ENCODE assay signal across 8 cellular contexts in the genomic region with DNA sequence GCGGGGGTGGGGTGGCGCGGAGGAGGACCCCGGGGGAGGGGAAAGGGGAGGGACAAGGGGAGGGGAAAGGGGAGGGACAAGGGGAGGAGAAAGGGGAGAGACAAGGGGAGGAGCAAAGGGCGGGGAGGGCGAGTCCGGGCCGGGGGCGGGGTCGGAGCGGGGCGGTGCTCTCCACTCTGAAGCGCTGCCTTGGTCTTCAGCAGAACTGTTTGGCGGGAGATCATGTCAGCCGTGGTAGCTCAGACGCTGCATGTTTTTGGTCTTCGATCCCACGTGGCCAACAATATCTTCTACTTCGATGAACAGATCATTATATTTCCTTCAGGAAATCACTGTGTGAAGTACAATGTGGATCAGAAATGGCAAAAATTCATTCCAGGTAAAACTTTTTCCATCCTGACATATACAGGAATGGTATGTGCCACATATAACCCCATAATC. TPM values are rescaled to one million over a fixed set of nuclear protein-coding genes. Genes with fewer than 3 reads are reported as not detected.
DNase-seq lines count a peak whose midpoint lies in the region; ATAC-seq, FAIRE-seq and TF ChIP-seq lines count a peak whose summit lies in the region.

No MANE protein-coding gene starts in this region.

- H3K27ac ChIP-seq in breast epithelium: peak overlapping the region; percentile 72 to 73
- H3K27ac ChIP-seq in small intestine (ENCODE audit: low read depth in 1 of 2, low read length in 1 of 2): no peak overlapping the region

- intact Hi-C loops in breast epithelium (cut with DNase I; ENCODE audit: low total_unique reads): no loop called here

- H3K4me3 ChIP-seq in GM12865 (ENCODE audit: low read depth, low read length) (peak overlapping the region; percentile 75), breast epithelium (peak overlapping the region; percentile 93 to 96 (median 95)), small intestine (ENCODE audit: low read depth in 1 of 2, low read length in 2 of 2) (peak overlapping the region; percentile 61 to 87)

- DNase-seq in GM12865 (ENCODE audit: low read depth): peak; percentile 92
- peak; percentile 39 for DNase-seq in NCI-H187 treated with DMSO at 0.1 percent for 48 hours (lab: John Stamatoyannopoulos, UW)
- DNase-seq in T-helper 9 cell: peak; percentile 81
- DNase-seq in breast epithelium (ENCODE audit: low spot score in 2 of 2): peak; percentile 70 to 75
- DNase-seq in iPS-NIHi7 (ENCODE audit: extremely low spot score): peak; percentile 95
- peak; percentile 86 for DNase-seq in small intestine

- TF ChIP-seq CTCF in GM12865 (IDR thresholded peaks at IDR 0.05; ENCODE audit: insufficient read depth, low read depth, low read length, missing control alignments) (no peak), breast epithelium (IDR thresholded peaks at IDR 0.05) (no peak)

- peak; percentile 45 for ATAC-seq in HG02884 (IDR thresholded peaks at IDR 0.05; ENCODE audit: unreplicated experiment)
- no peak for ATAC-seq in GM18870 (IDR thresholded peaks at IDR 0.05; ENCODE audit: unreplicated experiment)

- H3K9me3 ChIP-seq in breast epithelium (no peaks in the 10 kb centered on the region), small intestine (ENCODE audit: control insufficient read depth, low read depth) (no peaks in the 10 kb centered on the region)

- no peak for FAIRE-seq in small intestine (lab: Jason Lieb, UNC)

- H3K4me1 ChIP-seq in breast epithelium: peaks cover 0 to 6% of the 10 kb centered on the region in 2 donors
- peaks cover 0 to 7% of the 10 kb centered on the region in 2 donors for H3K4me1 ChIP-seq in small intestine (ENCODE audit: control insufficient read depth in 2 of 2, insufficient read depth in 1 of 2, low read depth in 1 of 2, low read length in 1 of 2)

- H3K27me3 ChIP-seq in breast epithelium: peaks cover 0 to 11% of the 10 kb centered on the region in 2 donors
- peaks cover 0 to 5% of the 10 kb centered on the region in 2 donors for H3K27me3 ChIP-seq in small intestine (ENCODE audit: control insufficient read depth in 2 of 2, insufficient read depth in 2 of 2, low read length in 2 of 2)

- H3K36me3 ChIP-seq in breast epithelium (peaks cover 5% of the 10 kb centered on the region), small intestine (ENCODE audit: control insufficient read depth in 2 of 2, insufficient read depth in 2 of 2, low read length in 2 of 2) (peaks cover 6 to 11% of the 10 kb centered on the region in 2 donors)

- WGBS in small intestine, 3 donors: 0 to 2% (median 1%) methylated on average over 15 to 19 of the region's 19 CpGs

- no peak for TF ChIP-seq POLR2A in breast epithelium (IDR thresholded peaks at IDR 0.05)

RNA-seq across cellular contexts. Expression of a gene that starts 0.4 kb away (rescaled TPM):
- total RNA-seq in breast epithelium: under 1 TPM; 0.16 to 0.88 (median 0.66) TPM
- under 1 TPM in 1 of 3 donors, not detected in 2; 0.03 TPM for polyA plus RNA-seq in small intestine

RNA-seq across cellular contexts. Expression of a gene that starts 0.5 kb away (rescaled TPM):
- total RNA-seq in breast epithelium: 10 to 100 TPM; 34.9 to 61.6 (median 46.4) TPM
- 10 to 100 TPM; 31.3 to 78.6 (median 39.7) TPM for polyA plus RNA-seq in small intestine

Comparison
In these comparisons a context has a peak if more than half of its experiments do, and no peak if none do; other contexts are left out.
1. DNase-seq: peak in every context shown above with its lines; median percentile 95 in iPS-NIHi7; 92 in GM12865; 86 in small intestine; 81 in T-helper 9 cell; 72 in breast epithelium; 39 in NCI-H187 treated with DMSO at 0.1 percent for 48 hours.
2. H3K27ac ChIP-seq: peak in breast epithelium (2 of 2); none in small intestine (0 of 2).
3. Peak in every context shown above with its lines, with median percentiles within 50 percentile points of each other: H3K4me3 ChIP-seq.